Comparison of ENCODE assay signal across 8 cellular contexts in genomic region chr5:43627028-43627427, GRCh38. TPM values are rescaled to one million over a fixed set of nuclear protein-coding genes. Genes with fewer than 3 reads are reported as not detected.
A peak's percentile ranks its signal among the peaks of the same experiment; 100 is the strongest.
DNase-seq lines count a peak whose midpoint lies in the region; ATAC-seq, FAIRE-seq and TF ChIP-seq lines count a peak whose summit lies in the region.

No MANE protein-coding gene starts in this region.

- 43% methylated on average over 2 of the region's 2 CpGs for WGBS in A549 (ENCODE audit: missing lambda C conversion rate)
- WGBS in mammary epithelial cell (ENCODE audit: low coverage, missing lambda C conversion rate): 86% methylated on average over 2 of the region's 2 CpGs
- 75 to 77% methylated on average over 2 of the region's 2 CpGs for WGBS in lung, 2 donors

- no peak overlapping the region for H3K4me3 ChIP-seq in A549
- no peak overlapping the region for H3K4me3 ChIP-seq in mammary epithelial cell (replicated peaks in 1 of 3; ENCODE audit: insufficient read depth in 1 of 3, low read depth in 2 of 3, low read length in 3 of 3)
- no peak overlapping the region for H3K4me3 ChIP-seq in lung

- H3K9me3 ChIP-seq in A549 (no peaks in the 10 kb centered on the region), mammary epithelial cell (replicated peaks; ENCODE audit: insufficient read depth, low read length) (no peaks in the 10 kb centered on the region), lung (ENCODE audit: control insufficient read depth in 2 of 2, insufficient read depth in 1 of 2, low read length in 1 of 2) (no peaks in the 10 kb centered on the region)

- CTCF ChIA-PET in A549 (lab: Yijun Ruan, JAX): interaction anchor here (0.6 to 1.0 kb wide), 3 partner anchors 20 to 1146 kb away, joined by 3 read pairs; no protein-coding TSS in a partner anchor
- CTCF ChIA-PET in mammary epithelial cell (lab: Charles Lee; ENCODE audit: low non-redundant PET): no interaction called here

- H3K4me1 ChIP-seq in A549 (no peaks in the 10 kb centered on the region), mammary epithelial cell (ENCODE audit: insufficient read depth, low read length) (no peaks in the 10 kb centered on the region), lung (ENCODE audit: control insufficient read depth in 2 of 2, insufficient read depth in 2 of 2, low read length in 2 of 2) (peaks cover 0 to 10% of the 10 kb centered on the region in 2 donors)

- dilution Hi-C loops in mammary epithelial cell (cut with HindIII; ENCODE audit: low sequenced_read_pairs): no loop called here

- H3K36me3 ChIP-seq in mammary epithelial cell (ENCODE audit: insufficient read depth, low read length) (no peaks in the 10 kb centered on the region), lung (ENCODE audit: control insufficient read depth in 2 of 2, insufficient read depth in 2 of 2, low read length in 2 of 2) (peaks cover 0 to 12% of the 10 kb centered on the region in 2 donors)

- no peak overlapping the region for H3K4me2 ChIP-seq in A549
- no peak overlapping the region for H3K4me2 ChIP-seq in mammary epithelial cell (ENCODE audit: insufficient read depth, low read depth, low read length)

- no peak; a peak in 1 of 5 replicates for TF ChIP-seq RAD21 in A549 (conservative IDR thresholded peaks at IDR 0.05 in 1 of 2, IDR thresholded peaks at IDR 0.05 in 1 of 2)

- peak; percentile 68 to 81 for DNase-seq in A549 (ENCODE audit: low read depth in 1 of 2, low spot score in 1 of 2)
- peak; percentile 47 to 69 for DNase-seq in NCI-H446 (lab: John Stamatoyannopoulos, UW)
- DNase-seq in mammary epithelial cell: peak; percentile 50
- DNase-seq in lung (ENCODE audit: low spot score): no peak
- no peak for DNase-seq in midbrain (lab: John Stamatoyannopoulos, UW)

- TF ChIP-seq POLR2A in A549 (IDR thresholded peaks at IDR 0.05; ENCODE audit: low read length): no peak

- no peak overlapping the region for H3K9ac ChIP-seq in mammary epithelial cell (ENCODE audit: insufficient read depth, low read length)

- ATAC-seq in A549 (peak; percentile 96 to 97), lung (ENCODE audit: insufficient read depth, low FRiP score) (no peak), HG03095 (IDR thresholded peaks at IDR 0.05; ENCODE audit: unreplicated experiment) (no peak), GM21619 (IDR thresholded peaks at IDR 0.05; ENCODE audit: unreplicated experiment) (no peak)

- H2AFZ ChIP-seq in mammary epithelial cell (ENCODE audit: low read depth, low read length): no peak overlapping the region

- in situ Hi-C loops in mammary epithelial cell (cut with MboI; ENCODE audit: low sequenced_read_pairs in 2 of 2): no loop called here

- POLR2A ChIA-PET in A549 (lab: Yijun Ruan, JAX): no interaction called here

- intact Hi-C loops in mammary epithelial cell (cut with micrococcal nuclease): no loop called here

- H3K27ac ChIP-seq in A549 (no peak overlapping the region), mammary epithelial cell (ENCODE audit: insufficient read depth, low read depth, low read length) (no peak overlapping the region), lung (ENCODE audit: low read depth in 1 of 2, low read length in 1 of 2) (no peak overlapping the region)

- no peak for FAIRE-seq in A549 (lab: Jason Lieb, UNC)

- no peaks in the 10 kb centered on the region for H3K79me2 ChIP-seq in mammary epithelial cell (ENCODE audit: insufficient read depth, low read length)

- H3K27me3 ChIP-seq in mammary epithelial cell (ENCODE audit: insufficient read depth, low read length) (no peaks in the 10 kb centered on the region), lung (ENCODE audit: control insufficient read depth, insufficient read depth) (no peaks in the 10 kb centered on the region)

- peak; percentile 46 for TF ChIP-seq CTCF in A549 (IDR thresholded peaks at IDR 0.05)
- TF ChIP-seq CTCF in GM12872 (IDR thresholded peaks at IDR 0.05; ENCODE audit: insufficient read depth, low read depth, low read length): peak; percentile 45
- peak; percentile 42 to 70 for TF ChIP-seq CTCF in mammary epithelial cell (conservative IDR thresholded peaks at IDR 0.05 in 1 of 2, IDR thresholded peaks at IDR 0.05 in 1 of 2; ENCODE audit: extremely low read depth in 1 of 2, insufficient read depth in 1 of 2, low read depth in 1 of 2, low read length in 2 of 2)
- peak; percentile 15 for TF ChIP-seq CTCF in lung (IDR thresholded peaks at IDR 0.05; ENCODE audit: control extremely low read depth, extremely low read depth)

- TF ChIP-seq EP300 in A549 (IDR thresholded peaks at IDR 0.05): no peak

- BruUV-seq in mammary epithelial cell (replicated peaks; lab: Mats Ljungman, UMichigan): no TSS peak

- H4K20me1 ChIP-seq in mammary epithelial cell (ENCODE audit: insufficient read depth, low read length): no peaks in the 10 kb centered on the region

TF ChIP-seq in A549, 52 proteins besides CTCF, POLR2A, EP300 and RAD21:
- TF ChIP-seq CHD2 (IDR thresholded peaks at IDR 0.05; ENCODE audit: low read length, partially characterized antibody): no peak
- TF ChIP-seq ZNF302 (CRISPR knock-in tag; IDR thresholded peaks at IDR 0.05): no peak
- peak in 1 of 2 experiments; percentile 78; a peak in 2 of 4 replicates for TF ChIP-seq CEBPB (IDR thresholded peaks at IDR 0.05)

RNA-seq across cellular contexts. Expression of gene NNT, which starts 24.0 kb away (rescaled TPM):
- polyA plus RNA-seq in A549 (2011; rRNA removed) (35.5 and 36.3 TPM in 2 replicates), A549 (2017; fragmentation: RNase III; extraction: RNeasy Plus Mini Kit Qiagen cat#74134 plus additional on column Dnase treatment) (13.5 to 16.5 TPM (median 15.2 TPM) in 3 replicates), mammary epithelial cell (21.0 TPM), lung (10 to 100 TPM in 1 of 2 donors, 1 to 10 TPM in 1; 8.5 to 15.7 TPM)
- 7.0 and 9.5 TPM in 2 replicates for polyA plus RNA-seq in A549 (2012; cell fraction: cytosol; rRNA removed)
- 10.5 and 14.7 TPM in 2 replicates for polyA plus RNA-seq in A549 (2012; cell fraction: nucleus; rRNA removed)
- 47.4 and 58.1 TPM in 2 replicates for polyA minus RNA-seq in A549 (2011; rRNA and poly(A)+ RNA removed)
- total RNA-seq in mammary epithelial cell (10 to 100 TPM; 77.8 to 83.2 TPM), lung (10 to 100 TPM; 54.2 to 96.9 TPM)
- polyA minus RNA-seq in mammary epithelial cell: 52.4 TPM

Comparison
In these comparisons a context has a peak if more than half of its experiments do, and no peak if none do; other contexts are left out.
1. ATAC-seq: peak in A549 (2 of 2); none in lung (single experiment), HG03095 (single experiment) and GM21619 (single experiment).
2. DNase-seq: peak in A549 (2 of 2), NCI-H446 (2 of 2) and mammary epithelial cell (single experiment); none in lung (single experiment) and midbrain (single experiment).
3. Peak in every context shown above with its lines, with median percentiles within 50 percentile points of each other: CTCF ChIP-seq.